34 cellular contexts compared by ENCODE assay signal in the genomic region with DNA sequence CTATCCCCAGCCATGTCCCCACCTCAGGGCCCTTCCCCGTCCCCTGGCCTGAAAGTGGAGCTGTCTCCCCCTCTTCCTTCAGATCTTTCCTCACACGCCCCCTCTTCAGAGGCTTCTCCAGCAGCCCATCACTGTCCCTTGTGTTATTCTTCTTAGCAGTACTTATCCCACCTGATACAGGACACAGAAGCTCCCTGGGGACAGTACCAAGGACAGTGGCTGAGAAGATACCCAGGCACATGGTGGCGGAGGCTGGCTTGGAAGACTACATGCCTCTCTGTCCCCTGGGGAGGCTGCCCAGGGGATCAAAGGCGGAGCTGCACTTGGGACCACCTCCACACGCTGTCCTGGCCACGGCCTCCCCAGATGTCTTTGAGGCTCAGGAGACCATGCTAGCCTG. TPM values are rescaled to one million over a fixed set of nuclear protein-coding genes. Genes with fewer than 3 reads are reported as not detected.
"Had no signal": no experiment of that assay in that cellular context is flagged by ENCODE, and none has a peak within 500 bp of the region (broad histone marks: within the 10 kb centered on the region; RNA-seq: fewer than 3 reads in every experiment).

No MANE protein-coding gene starts in this region.

- H3K4me3 Mint-ChIP-seq: activated naive CD4-positive, alpha-beta T cell treated with anti-CD3 and anti-CD28 coated beads, Interleukin-2, amount 10 ng/mL, durations not matched to agents 7 days and 5 days; activated naive CD8-positive, alpha-beta T cell treated with anti-CD3 and anti-CD28 coated beads, Interleukin-2, amount 10 ng/mL, durations not matched to agents 7 days and 5 days; brain; immature natural killer cell; mesothelial cell of epicardium; nephron progenitor cell; stimulated activated memory B cell treated with anti-CD40 and anti-IgM and Interleukin-4, amounts not matched to agents 10 μg/mL and 1 μg/mL and 100 μg/mL, for 72 hours had no signal

- H3K27ac Mint-ChIP-seq: activated naive CD4-positive, alpha-beta T cell treated with anti-CD3 and anti-CD28 coated beads, Interleukin-2, amount 10 ng/mL, durations not matched to agents 7 days and 5 days; activated naive CD8-positive, alpha-beta T cell treated with anti-CD3 and anti-CD28 coated beads, Interleukin-2, amount 10 ng/mL, durations not matched to agents 7 days and 5 days; mesothelial cell of epicardium; stimulated activated memory B cell treated with anti-CD40 and anti-IgM and Interleukin-4, amounts not matched to agents 10 μg/mL and 1 μg/mL and 100 μg/mL, for 72 hours had no signal

- FAIRE-seq: kidney, pancreas, small intestine had no signal

- DNase-seq: activated CD4-positive, alpha-beta T cell treated with anti-CD3 and anti-CD28 coated beads for 4 hours; activated CD4-positive, alpha-beta T cell treated with anti-CD3 and anti-CD28 coated beads, Interleukin-2, amount 50 U/mL, for 4 hours; activated CD4-positive, CD25-positive, alpha-beta regulatory T cell; activated effector memory CD4-positive, alpha-beta T cell treated with anti-CD3 and anti-CD28 coated beads, Interleukin-2, amount 50 U/mL, for 16 hours; activated naive CD4-positive, alpha-beta T cell treated with anti-CD3 and anti-CD28 coated beads, Interleukin-2, amount 10 ng/mL, durations not matched to agents 7 days and 5 days; activated naive CD8-positive, alpha-beta T cell treated with anti-CD3 and anti-CD28 coated beads, Interleukin-2, amount 10 ng/mL, durations not matched to agents 7 days and 5 days; activated T-cell treated with anti-CD3 and anti-CD28 coated beads, Interleukin-2, amount 50 U/mL, for 48 hours; cerebellar nuclear complex; foreskin fibroblast; head of caudate nucleus; hypothalamus; immature natural killer cell; kidney; left colon; nephron progenitor cell; pancreas; retina; sigmoid colon; small intestine; stimulated activated CD4-positive, alpha-beta T cell treated with anti-CD3 and anti-CD28 coated beads, Interleukin-4, amount 100 ng/mL, for 24 hours; stomach; thyroid gland; upper lobe of left lung had no signal

- H3K4me3 ChIP-seq: ascending aorta, cardiac muscle cell, coronary artery, pancreas, prostate gland, sigmoid colon, stomach, thyroid gland, upper lobe of left lung, vagina had no signal

- H3K27me3 Mint-ChIP-seq: activated naive CD4-positive, alpha-beta T cell treated with anti-CD3 and anti-CD28 coated beads, Interleukin-2, amount 10 ng/mL, durations not matched to agents 7 days and 5 days; activated naive CD8-positive, alpha-beta T cell treated with anti-CD3 and anti-CD28 coated beads, Interleukin-2, amount 10 ng/mL, durations not matched to agents 7 days and 5 days; stimulated activated memory B cell treated with anti-CD40 and anti-IgM and Interleukin-4, amounts not matched to agents 10 μg/mL and 1 μg/mL and 100 μg/mL, for 72 hours had no signal

- H3K9me3 Mint-ChIP-seq: activated naive CD4-positive, alpha-beta T cell treated with anti-CD3 and anti-CD28 coated beads, Interleukin-2, amount 10 ng/mL, durations not matched to agents 7 days and 5 days; activated naive CD8-positive, alpha-beta T cell treated with anti-CD3 and anti-CD28 coated beads, Interleukin-2, amount 10 ng/mL, durations not matched to agents 7 days and 5 days; brain; immature natural killer cell; mesothelial cell of epicardium; nephron progenitor cell; stimulated activated memory B cell treated with anti-CD40 and anti-IgM and Interleukin-4, amounts not matched to agents 10 μg/mL and 1 μg/mL and 100 μg/mL, for 72 hours had no signal

- H3K27ac ChIP-seq: ascending aorta, cardiac muscle cell, coronary artery, sigmoid colon, thyroid gland, upper lobe of left lung, vagina had no signal

- H3K27me3 ChIP-seq: ascending aorta, cardiac muscle cell, pancreas, sigmoid colon, stomach, thyroid gland, upper lobe of left lung, vagina had no signal

- ATAC-seq: esophagus mucosa; left colon; pancreas; stimulated activated memory B cell treated with anti-CD40 and anti-IgM and Interleukin-4, amounts not matched to agents 10 μg/mL and 1 μg/mL and 100 μg/mL, for 72 hours had no signal

- H3K9me3 ChIP-seq: ascending aorta, pancreas, prostate gland, sigmoid colon, stomach, thyroid gland, upper lobe of left lung, vagina had no signal

- H3K36me3 ChIP-seq: cardiac muscle cell, prostate gland, thyroid gland had no signal

RNA-seq across cellular contexts. Expression of gene HSD11B2, which starts 23.9 kb away (rescaled TPM):
- total RNA-seq: activated naive CD8-positive, alpha-beta T cell treated with anti-CD3 and anti-CD28 coated beads, Interleukin-2, amount 10 ng/mL, durations not matched to agents 7 days and 5 days had no signal

RNA-seq across cellular contexts. Expression of gene AGRP, which starts 28.5 kb away (rescaled TPM):
- total RNA-seq: activated naive CD8-positive, alpha-beta T cell treated with anti-CD3 and anti-CD28 coated beads, Interleukin-2, amount 10 ng/mL, durations not matched to agents 7 days and 5 days; ascending aorta; cardiac muscle cell; esophagus mucosa; kidney; left colon; lower leg skin; mesothelial cell of epicardium; pancreas; sigmoid colon; stomach; T-helper 2 cell treated with Interferon-gamma antibody and Interleukin-4, amounts not matched to agents 100 ng/mL and 5 ng/mL, for 36 hours; thyroid gland; vagina had no signal
